In the genomic region with DNA sequence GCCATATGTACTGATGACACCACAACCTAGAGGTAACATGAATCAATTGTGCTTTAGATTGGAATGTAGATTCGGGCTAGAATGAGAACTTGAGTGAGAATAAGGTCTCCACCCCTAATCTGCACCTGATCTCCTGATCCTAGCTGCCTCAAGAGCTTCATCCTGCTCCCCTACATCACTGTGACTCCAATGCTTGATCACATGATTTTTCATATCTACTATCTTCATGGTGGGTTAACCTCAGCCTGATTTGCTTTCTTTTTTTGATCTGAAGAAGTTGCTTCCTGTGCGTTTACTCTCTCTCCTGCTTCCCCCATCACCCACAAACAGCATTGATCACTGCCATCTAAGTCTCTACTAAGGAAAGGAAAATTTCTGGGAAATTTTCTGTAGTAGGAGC, we compare ENCODE assay signal across 11 cellular contexts.
"Had no signal": no experiment of that assay in that cellular context is flagged by ENCODE, and none has a peak within 500 bp of the region (broad histone marks: within the 10 kb centered on the region; RNA-seq: fewer than 3 reads in every experiment).

No MANE protein-coding gene starts in this region.

- DNase-seq: GM23248, GOT3, H7, H9, HCEC 1CT, HFFc6 had no signal

- H3K4me1 ChIP-seq: HAP-1 had no signal

- H2AFZ ChIP-seq: GM23248, GM23338 had no signal

- ATAC-seq: GM23338, HCT116 had no signal

- H3K36me3 ChIP-seq: HAP-1 had no signal

- H3K4me3 ChIP-seq: GM23248, GM23338, HAP-1 had no signal

- FAIRE-seq: H1, H54 had no signal

- H3K27ac Mint-ChIP-seq: GM23338, H9, HFFc6 had no signal

- H3K9me3 ChIP-seq: HAP-1 had no signal

- H3K27ac ChIP-seq: GM23248 had no signal

- H3K9ac ChIP-seq: GM23248 had no signal

- H3K4me3 Mint-ChIP-seq: GM23338, H9, HFFc6 had no signal

- H3K4me2 ChIP-seq: GM23338 had no signal
